ENCODE assay signal across 1 cellular context in genomic region chr5:157464518-157465171, GRCh38.
TF ChIP-seq lines count a peak whose summit lies in the region.

No MANE protein-coding gene starts in this region.

TF ChIP-seq in K562, 482 proteins besides CTCF, POLR2A, EP300 and RAD21 (continued from another document and continues in another):
- no peak for TF ChIP-seq TSHZ1 (CRISPR knock-in tag; IDR thresholded peaks at IDR 0.05)
- TF ChIP-seq SMARCC2 (IDR thresholded peaks at IDR 0.05; ENCODE audit: low read depth): 0 out of 2 replicates have a peak, but pooled peaks have one; percentile 58
- TF ChIP-seq HMGN3 (IDR thresholded peaks at IDR 0.05; ENCODE audit: borderline replicate concordance, extremely low read depth, insufficient read length, low read depth, low read length): no peak
- no peak for TF ChIP-seq ZNF212 (CRISPR knock-in tag; IDR thresholded peaks at IDR 0.05)
- no peak for TF ChIP-seq RBBP5 (IDR thresholded peaks at IDR 0.05; ENCODE audit: borderline replicate concordance, insufficient read depth, low read length, poor library complexity, severe bottlenecking)
- TF ChIP-seq, protein P1, sequence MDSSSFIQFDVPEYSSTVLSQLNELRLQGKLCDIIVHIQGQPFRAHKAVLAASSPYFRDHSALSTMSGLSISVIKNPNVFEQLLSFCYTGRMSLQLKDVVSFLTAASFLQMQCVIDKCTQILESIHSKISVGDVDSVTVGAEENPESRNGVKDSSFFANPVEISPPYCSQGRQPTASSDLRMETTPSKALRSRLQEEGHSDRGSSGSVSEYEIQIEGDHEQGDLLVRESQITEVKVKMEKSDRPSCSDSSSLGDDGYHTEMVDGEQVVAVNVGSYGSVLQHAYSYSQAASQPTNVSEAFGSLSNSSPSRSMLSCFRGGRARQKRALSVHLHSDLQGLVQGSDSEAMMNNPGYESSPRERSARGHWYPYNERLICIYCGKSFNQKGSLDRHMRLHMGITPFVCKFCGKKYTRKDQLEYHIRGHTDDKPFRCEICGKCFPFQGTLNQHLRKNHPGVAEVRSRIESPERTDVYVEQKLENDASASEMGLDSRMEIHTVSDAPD (CRISPR knock-in tag; IDR thresholded peaks at IDR 0.05): no peak
- TF ChIP-seq, protein P2, sequence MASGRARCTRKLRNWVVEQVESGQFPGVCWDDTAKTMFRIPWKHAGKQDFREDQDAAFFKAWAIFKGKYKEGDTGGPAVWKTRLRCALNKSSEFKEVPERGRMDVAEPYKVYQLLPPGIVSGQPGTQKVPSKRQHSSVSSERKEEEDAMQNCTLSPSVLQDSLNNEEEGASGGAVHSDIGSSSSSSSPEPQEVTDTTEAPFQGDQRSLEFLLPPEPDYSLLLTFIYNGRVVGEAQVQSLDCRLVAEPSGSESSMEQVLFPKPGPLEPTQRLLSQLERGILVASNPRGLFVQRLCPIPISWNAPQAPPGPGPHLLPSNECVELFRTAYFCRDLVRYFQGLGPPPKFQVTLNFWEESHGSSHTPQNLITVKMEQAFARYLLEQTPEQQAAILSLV (tag; IDR thresholded peaks at IDR 0.05): peak; percentile 70; the same call in 1 of the 2 replicates
- no peak for TF ChIP-seq ZNF224 (CRISPR knock-in tag; IDR thresholded peaks at IDR 0.05)
- TF ChIP-seq, protein P3, sequence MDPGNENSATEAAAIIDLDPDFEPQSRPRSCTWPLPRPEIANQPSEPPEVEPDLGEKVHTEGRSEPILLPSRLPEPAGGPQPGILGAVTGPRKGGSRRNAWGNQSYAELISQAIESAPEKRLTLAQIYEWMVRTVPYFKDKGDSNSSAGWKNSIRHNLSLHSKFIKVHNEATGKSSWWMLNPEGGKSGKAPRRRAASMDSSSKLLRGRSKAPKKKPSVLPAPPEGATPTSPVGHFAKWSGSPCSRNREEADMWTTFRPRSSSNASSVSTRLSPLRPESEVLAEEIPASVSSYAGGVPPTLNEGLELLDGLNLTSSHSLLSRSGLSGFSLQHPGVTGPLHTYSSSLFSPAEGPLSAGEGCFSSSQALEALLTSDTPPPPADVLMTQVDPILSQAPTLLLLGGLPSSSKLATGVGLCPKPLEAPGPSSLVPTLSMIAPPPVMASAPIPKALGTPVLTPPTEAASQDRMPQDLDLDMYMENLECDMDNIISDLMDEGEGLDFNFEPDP (CRISPR knock-in tag; IDR thresholded peaks at IDR 0.05): no peak
- TF ChIP-seq SMARCA5 (IDR thresholded peaks at IDR 0.05): peak; percentile 72; the same call in 1 of the 2 replicates
- TF ChIP-seq, protein P4, sequence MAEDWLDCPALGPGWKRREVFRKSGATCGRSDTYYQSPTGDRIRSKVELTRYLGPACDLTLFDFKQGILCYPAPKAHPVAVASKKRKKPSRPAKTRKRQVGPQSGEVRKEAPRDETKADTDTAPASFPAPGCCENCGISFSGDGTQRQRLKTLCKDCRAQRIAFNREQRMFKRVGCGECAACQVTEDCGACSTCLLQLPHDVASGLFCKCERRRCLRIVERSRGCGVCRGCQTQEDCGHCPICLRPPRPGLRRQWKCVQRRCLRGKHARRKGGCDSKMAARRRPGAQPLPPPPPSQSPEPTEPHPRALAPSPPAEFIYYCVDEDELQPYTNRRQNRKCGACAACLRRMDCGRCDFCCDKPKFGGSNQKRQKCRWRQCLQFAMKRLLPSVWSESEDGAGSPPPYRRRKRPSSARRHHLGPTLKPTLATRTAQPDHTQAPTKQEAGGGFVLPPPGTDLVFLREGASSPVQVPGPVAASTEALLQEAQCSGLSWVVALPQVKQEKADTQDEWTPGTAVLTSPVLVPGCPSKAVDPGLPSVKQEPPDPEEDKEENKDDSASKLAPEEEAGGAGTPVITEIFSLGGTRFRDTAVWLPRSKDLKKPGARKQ (CRISPR knock-in tag; IDR thresholded peaks at IDR 0.05): no peak
- TF ChIP-seq ZNF134 (CRISPR knock-in tag; conservative IDR thresholded peaks at IDR 0.05): no peak
- TF ChIP-seq ZC3H11A (IDR thresholded peaks at IDR 0.05; ENCODE audit: low read depth, low read length): no peak
- TF ChIP-seq ZNF75A (CRISPR knock-in tag; IDR thresholded peaks at IDR 0.05): no peak
- TF ChIP-seq ASH1L (IDR thresholded peaks at IDR 0.05; ENCODE audit: borderline replicate concordance, low read depth, partially characterized antibody): no peak
- TF ChIP-seq, protein P5, sequence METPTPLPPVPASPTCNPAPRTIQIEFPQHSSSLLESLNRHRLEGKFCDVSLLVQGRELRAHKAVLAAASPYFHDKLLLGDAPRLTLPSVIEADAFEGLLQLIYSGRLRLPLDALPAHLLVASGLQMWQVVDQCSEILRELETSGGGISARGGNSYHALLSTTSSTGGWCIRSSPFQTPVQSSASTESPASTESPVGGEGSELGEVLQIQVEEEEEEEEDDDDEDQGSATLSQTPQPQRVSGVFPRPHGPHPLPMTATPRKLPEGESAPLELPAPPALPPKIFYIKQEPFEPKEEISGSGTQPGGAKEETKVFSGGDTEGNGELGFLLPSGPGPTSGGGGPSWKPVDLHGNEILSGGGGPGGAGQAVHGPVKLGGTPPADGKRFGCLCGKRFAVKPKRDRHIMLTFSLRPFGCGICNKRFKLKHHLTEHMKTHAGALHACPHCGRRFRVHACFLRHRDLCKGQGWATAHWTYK (CRISPR knock-in tag; IDR thresholded peaks at IDR 0.05): no peak
- no peak for TF ChIP-seq CSDE1 (IDR thresholded peaks at IDR 0.05)
- TF ChIP-seq PHTF2 (CRISPR knock-in tag; IDR thresholded peaks at IDR 0.05): no peak
- TF ChIP-seq RFX1 (IDR thresholded peaks at IDR 0.05): no peak
- TF ChIP-seq PRMT5 (CRISPR knock-in tag; IDR thresholded peaks at IDR 0.05): no peak
- TF ChIP-seq, protein P6, sequence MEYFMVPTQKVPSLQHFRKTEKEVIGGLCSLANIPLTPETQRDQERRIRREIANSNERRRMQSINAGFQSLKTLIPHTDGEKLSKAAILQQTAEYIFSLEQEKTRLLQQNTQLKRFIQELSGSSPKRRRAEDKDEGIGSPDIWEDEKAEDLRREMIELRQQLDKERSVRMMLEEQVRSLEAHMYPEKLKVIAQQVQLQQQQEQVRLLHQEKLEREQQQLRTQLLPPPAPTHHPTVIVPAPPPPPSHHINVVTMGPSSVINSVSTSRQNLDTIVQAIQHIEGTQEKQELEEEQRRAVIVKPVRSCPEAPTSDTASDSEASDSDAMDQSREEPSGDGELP (CRISPR knock-in tag; IDR thresholded peaks at IDR 0.05; ENCODE audit: borderline replicate concordance): no peak
- TF ChIP-seq ATF7 (IDR thresholded peaks at IDR 0.05): peak; percentile 49; the same call in 1 of the 2 replicates
- peak; percentile 94 for TF ChIP-seq HDAC2 (IDR thresholded peaks at IDR 0.05)
- TF ChIP-seq ZNF274 (IDR thresholded peaks at IDR 0.05; ENCODE audit: borderline replicate concordance, low read depth, low read length): no peak
- TF ChIP-seq EHMT2 (IDR thresholded peaks at IDR 0.05): peak; percentile 66
- no peak for TF ChIP-seq HMG20B (CRISPR knock-in tag; IDR thresholded peaks at IDR 0.05)
- no peak for TF ChIP-seq TAF15 (IDR thresholded peaks at IDR 0.05; ENCODE audit: low read depth, low read length)
- TF ChIP-seq ZNF77 (CRISPR knock-in tag; IDR thresholded peaks at IDR 0.05): no peak
- no peak for TF ChIP-seq ZNF561 (CRISPR knock-in tag; conservative IDR thresholded peaks at IDR 0.05)
- TF ChIP-seq NRF1 (conservative IDR thresholded peaks at IDR 0.05 in 1 of 2, IDR thresholded peaks at IDR 0.05 in 1 of 2): no peak
- TF ChIP-seq FOXK1 (CRISPR knock-in tag; IDR thresholded peaks at IDR 0.05; ENCODE audit: borderline replicate concordance): no peak
- TF ChIP-seq, protein P7, sequence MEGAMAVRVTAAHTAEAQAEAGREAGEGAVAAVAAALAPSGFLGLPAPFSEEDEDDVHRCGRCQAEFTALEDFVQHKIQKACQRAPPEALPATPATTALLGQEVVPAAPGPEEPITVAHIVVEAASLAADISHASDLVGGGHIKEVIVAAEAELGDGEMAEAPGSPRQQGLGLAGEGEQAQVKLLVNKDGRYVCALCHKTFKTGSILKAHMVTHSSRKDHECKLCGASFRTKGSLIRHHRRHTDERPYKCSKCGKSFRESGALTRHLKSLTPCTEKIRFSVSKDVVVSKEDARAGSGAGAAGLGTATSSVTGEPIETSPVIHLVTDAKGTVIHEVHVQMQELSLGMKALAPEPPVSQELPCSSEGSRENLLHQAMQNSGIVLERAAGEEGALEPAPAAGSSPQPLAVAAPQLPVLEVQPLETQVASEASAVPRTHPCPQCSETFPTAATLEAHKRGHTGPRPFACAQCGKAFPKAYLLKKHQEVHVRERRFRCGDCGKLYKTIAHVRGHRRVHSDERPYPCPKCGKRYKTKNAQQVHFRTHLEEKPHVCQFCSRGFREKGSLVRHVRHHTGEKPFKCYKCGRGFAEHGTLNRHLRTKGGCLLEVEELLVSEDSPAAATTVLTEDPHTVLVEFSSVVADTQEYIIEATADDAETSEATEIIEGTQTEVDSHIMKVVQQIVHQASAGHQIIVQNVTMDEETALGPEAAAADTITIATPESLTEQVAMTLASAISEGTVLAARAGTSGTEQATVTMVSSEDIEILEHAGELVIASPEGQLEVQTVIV (CRISPR knock-in tag; IDR thresholded peaks at IDR 0.05; ENCODE audit: borderline replicate concordance): no peak
- TF ChIP-seq SMC3 (conservative IDR thresholded peaks at IDR 0.05; ENCODE audit: insufficient read depth, low read depth, low read length): no peak
- TF ChIP-seq NR2C1 (IDR thresholded peaks at IDR 0.05): no peak
- TF ChIP-seq NR2C1 (tag; IDR thresholded peaks at IDR 0.05): no peak
- TF ChIP-seq, protein P8, sequence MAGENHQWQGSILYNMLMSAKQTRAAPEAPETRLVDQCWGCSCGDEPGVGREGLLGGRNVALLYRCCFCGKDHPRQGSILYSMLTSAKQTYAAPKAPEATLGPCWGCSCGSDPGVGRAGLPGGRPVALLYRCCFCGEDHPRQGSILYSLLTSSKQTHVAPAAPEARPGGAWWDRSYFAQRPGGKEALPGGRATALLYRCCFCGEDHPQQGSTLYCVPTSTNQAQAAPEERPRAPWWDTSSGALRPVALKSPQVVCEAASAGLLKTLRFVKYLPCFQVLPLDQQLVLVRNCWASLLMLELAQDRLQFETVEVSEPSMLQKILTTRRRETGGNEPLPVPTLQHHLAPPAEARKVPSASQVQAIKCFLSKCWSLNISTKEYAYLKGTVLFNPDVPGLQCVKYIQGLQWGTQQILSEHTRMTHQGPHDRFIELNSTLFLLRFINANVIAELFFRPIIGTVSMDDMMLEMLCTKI (IDR thresholded peaks at IDR 0.05; ENCODE audit: partially characterized antibody): no peak
- no peak for TF ChIP-seq CREB3 (tag; conservative IDR thresholded peaks at IDR 0.05; ENCODE audit: low read depth)
- TF ChIP-seq CBX1 (IDR thresholded peaks at IDR 0.05; ENCODE audit: low read depth): no peak
- no peak for TF ChIP-seq SREBF1 (IDR thresholded peaks at IDR 0.05; ENCODE audit: borderline replicate concordance, low read depth, low read length)
- peak; percentile 85 for TF ChIP-seq C11orf30 (IDR thresholded peaks at IDR 0.05; ENCODE audit: low read depth)
- TF ChIP-seq MXI1 (IDR thresholded peaks at IDR 0.05; ENCODE audit: low read depth, low read length): no peak
- no peak for TF ChIP-seq MYBL2 (IDR thresholded peaks at IDR 0.05; ENCODE audit: low read depth)
- no peak for TF ChIP-seq MYBL2 (CRISPR knock-in tag; IDR thresholded peaks at IDR 0.05; ENCODE audit: borderline replicate concordance)
- TF ChIP-seq KDM4B (IDR thresholded peaks at IDR 0.05; ENCODE audit: borderline replicate concordance in 2 of 2, low read depth in 1 of 2): no peak
- TF ChIP-seq GTF2E2 (tag; IDR thresholded peaks at IDR 0.05): no peak
- no peak for TF ChIP-seq MYNN (IDR thresholded peaks at IDR 0.05)
- TF ChIP-seq MYNN (CRISPR knock-in tag; IDR thresholded peaks at IDR 0.05): no peak
- no peak for TF ChIP-seq ZNF589 (CRISPR knock-in tag; IDR thresholded peaks at IDR 0.05; ENCODE audit: low read depth)
- TF ChIP-seq, protein P9, sequence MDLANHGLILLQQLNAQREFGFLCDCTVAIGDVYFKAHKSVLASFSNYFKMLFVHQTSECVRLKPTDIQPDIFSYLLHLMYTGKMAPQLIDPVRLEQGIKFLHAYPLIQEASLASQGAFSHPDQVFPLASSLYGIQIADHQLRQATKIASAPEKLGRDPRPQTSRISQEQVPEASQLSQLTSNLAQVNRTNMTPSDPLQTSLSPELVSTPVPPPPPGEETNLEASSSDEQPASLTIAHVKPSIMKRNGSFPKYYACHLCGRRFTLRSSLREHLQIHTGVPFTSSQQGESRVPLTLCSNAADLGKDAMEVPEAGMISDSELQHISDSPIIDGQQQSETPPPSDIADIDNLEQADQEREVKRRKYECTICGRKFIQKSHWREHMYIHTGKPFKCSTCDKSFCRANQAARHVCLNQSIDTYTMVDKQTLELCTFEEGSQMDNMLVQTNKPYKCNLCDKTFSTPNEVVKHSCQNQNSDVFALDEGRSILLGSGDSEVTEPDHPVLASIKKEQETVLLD (IDR thresholded peaks at IDR 0.05): no peak
- peak; percentile 76 for TF ChIP-seq ARID1B (IDR thresholded peaks at IDR 0.05)
- no peak for TF ChIP-seq TAF1 (IDR thresholded peaks at IDR 0.05; ENCODE audit: control insufficient read depth, extremely low read depth, insufficient read depth, low read length, severe bottlenecking)
- no peak for TF ChIP-seq KAT2B (IDR thresholded peaks at IDR 0.05; ENCODE audit: low read depth, low read length)
